Comparison of ENCODE assay signal across 8 cellular contexts in genomic region chr1:35556494-35557117, GRCh38. TPM values are rescaled to one million over a fixed set of nuclear protein-coding genes. Genes with fewer than 3 reads are reported as not detected.
DNase-seq lines count a peak whose midpoint lies in the region; ATAC-seq and TF ChIP-seq lines count a peak whose summit lies in the region.

No MANE protein-coding gene starts in this region.

- H3K36me3 ChIP-seq in GM06990 (ENCODE audit: control insufficient read depth, insufficient read depth, low read length) (peaks cover 16% of the 10 kb centered on the region), Loucy (ENCODE audit: insufficient read depth, low read length) (peaks cover 5% of the 10 kb centered on the region; the same call in 1 of the 2 replicates), mucosa of rectum (ENCODE audit: control insufficient read depth in 2 of 2, insufficient read depth in 2 of 2, low read length in 2 of 2) (peaks cover 7 to 21% of the 10 kb centered on the region in 2 donors)

- peak overlapping the region; percentile 94 for H3K4me3 Mint-ChIP-seq in MCF 10A (ENCODE audit: unreplicated experiment)

- TSS peak; percentile 32 for BruUV-seq in MCF 10A (replicated peaks; lab: Mats Ljungman, UMichigan)

- H3K9me2 ChIP-seq in Loucy (replicated peaks; ENCODE audit: low read depth, low read length): no peaks in the 10 kb centered on the region

- H3K27me3 Mint-ChIP-seq in MCF 10A (ENCODE audit: insufficient read depth, unreplicated experiment): no peaks in the 10 kb centered on the region

- DNase-seq in GM06990 (ENCODE audit: extremely low read depth, insufficient read length): no peak
- no peak for DNase-seq in MCF 10A (ENCODE audit: unreplicated experiment)
- DNase-seq in Kasumi-1 (lab: John Stamatoyannopoulos, UW): no peak
- DNase-seq in SKM-1 treated with dmso at 0.1 percent for 144 hours (lab: John Stamatoyannopoulos, UW; ENCODE audit: unreplicated experiment): no peak

- TF ChIP-seq CTCF in GM06990 (IDR thresholded peaks at IDR 0.05; ENCODE audit: insufficient read depth, low read length, poor library complexity, severe bottlenecking) (no peak), Loucy (conservative IDR thresholded peaks at IDR 0.05; ENCODE audit: low read length) (no peak), MCF 10A (IDR thresholded peaks at IDR 0.05; ENCODE audit: unreplicated experiment) (no peak)

- peaks cover 45% of the 10 kb centered on the region for H3K4me1 Mint-ChIP-seq in MCF 10A (ENCODE audit: insufficient read depth, unreplicated experiment)

- H3K4me1 ChIP-seq in Loucy (ENCODE audit: insufficient read depth, low read length, poor library complexity, severe bottlenecking) (peaks cover 41% of the 10 kb centered on the region), mucosa of rectum (ENCODE audit: control insufficient read depth in 2 of 2, insufficient read depth in 2 of 2, low read length in 2 of 2) (peaks cover 19 to 22% of the 10 kb centered on the region in 2 donors)

- H3K9me3 ChIP-seq in Loucy (ENCODE audit: insufficient read depth, low read depth, low read length) (no peaks in the 10 kb centered on the region), mucosa of rectum (ENCODE audit: control insufficient read depth in 2 of 2, low read length in 2 of 2) (no peaks in the 10 kb centered on the region)

- H3K79me2 ChIP-seq in Loucy (ENCODE audit: insufficient read depth, low read length): peaks cover 58% of the 10 kb centered on the region

- no peaks in the 10 kb centered on the region for H3F3A ChIP-seq in Loucy (ENCODE audit: low read depth)

- no peaks in the 10 kb centered on the region for H3K9me3 Mint-ChIP-seq in MCF 10A (ENCODE audit: unreplicated experiment)

- H3K4me2 ChIP-seq in Loucy (ENCODE audit: low read depth, low read length, poor library complexity, severe bottlenecking): peak overlapping the region; percentile 88

- no peaks in the 10 kb centered on the region for H3K27me3 ChIP-seq in GM06990 (replicated peaks; ENCODE audit: control insufficient read depth, insufficient read depth, low read length)
- no peaks in the 10 kb centered on the region for H3K27me3 ChIP-seq in Loucy (ENCODE audit: insufficient read depth, low read length, poor library complexity, severe bottlenecking)
- no peaks in the 10 kb centered on the region for H3K27me3 ChIP-seq in mucosa of rectum (ENCODE audit: control insufficient read depth in 2 of 2, insufficient read depth in 2 of 2, low read length in 2 of 2)

- peak overlapping the region; percentile 91 to 97 for H3K27ac ChIP-seq in mucosa of rectum (ENCODE audit: low read depth in 2 of 2, low read length in 2 of 2)

- POLR2A ChIA-PET in MCF 10A (lab: Yijun Ruan, JAX): interaction anchor here (0.7 to 9.9 kb wide), 25 partner anchors 8 to 525 kb away, joined by 3 to 212 read pairs (median 4); partner anchors contain the start of genes C1orf216, CLSPN, PSMB2 and SFPQ

- CTCF ChIA-PET in MCF 10A (lab: Yijun Ruan, JAX): interaction anchor here (0.6 to 3.4 kb wide), 11 partner anchors 8 to 215 kb away, joined by 3 to 31 read pairs (median 7); no protein-coding TSS in a partner anchor

- peak overlapping the region; percentile 93 for H3K27ac Mint-ChIP-seq in MCF 10A (ENCODE audit: low read depth, unreplicated experiment)

- peaks cover 34% of the 10 kb centered on the region for H3K36me3 Mint-ChIP-seq in MCF 10A (ENCODE audit: insufficient read depth, unreplicated experiment)

- peak overlapping the region; percentile 99 for H2AFZ ChIP-seq in Loucy (ENCODE audit: low read length)

- H3K9ac ChIP-seq in Loucy (ENCODE audit: low read depth, low read length, poor library complexity, severe bottlenecking): peak overlapping the region; percentile 86
- peak overlapping the region; percentile 83 to 87 for H3K9ac ChIP-seq in mucosa of rectum (ENCODE audit: low read depth in 1 of 2, low read length in 2 of 2)

- peaks cover 18% of the 10 kb centered on the region for H4K20me1 ChIP-seq in Loucy (ENCODE audit: insufficient read depth, low read length, poor library complexity, severe bottlenecking)

- intact Hi-C loops in MCF 10A (cut with micrococcal nuclease): loop anchor here (2.0 kb wide), 1 partner anchor 108 kb away; no protein-coding TSS in a partner anchor

- H3K4me3 ChIP-seq in GM06990 (replicated peaks; ENCODE audit: low read depth, low read length): peak overlapping the region; percentile 75
- H3K4me3 ChIP-seq in Loucy (ENCODE audit: low read length, poor library complexity, severe bottlenecking): peak overlapping the region; percentile 81
- H3K4me3 ChIP-seq in mucosa of rectum (ENCODE audit: low read length in 2 of 2): peak overlapping the region; percentile 91 to 92

- no peak for ATAC-seq in HG02885 (IDR thresholded peaks at IDR 0.05; ENCODE audit: poor library complexity, unreplicated experiment)
- no peak for ATAC-seq in HG03045 (IDR thresholded peaks at IDR 0.05; ENCODE audit: unreplicated experiment)

RNA-seq across cellular contexts. Expression of gene KIAA0319L, which starts 0.6 kb away (rescaled TPM):
- 50.7 and 56.8 TPM in 2 replicates for total RNA-seq in MCF 10A (2022)

RNA-seq across cellular contexts. Expression of gene NCDN, which starts 1.0 kb away (rescaled TPM):
- total RNA-seq in MCF 10A (2022): 31.4 and 31.5 TPM in 2 replicates

RNA-seq across cellular contexts. Expression of gene TFAP2E, which starts 16.5 kb away (rescaled TPM):
- 0.30 and 0.47 TPM in 2 replicates for total RNA-seq in MCF 10A (2022)
